Comparison of ENCODE assay signal across 22 cellular contexts in genomic region chr1:109341944-109342925, GRCh38. TPM values are rescaled to one million over a fixed set of nuclear protein-coding genes. Genes with fewer than 3 reads are reported as not detected.
DNase-seq lines count a peak whose midpoint lies in the region; ATAC-seq, FAIRE-seq and TF ChIP-seq lines count a peak whose summit lies in the region.
"Had no signal": no experiment of that assay in that cellular context is flagged by ENCODE, and none has a peak within 500 bp of the region (broad histone marks: within the 10 kb centered on the region; RNA-seq: fewer than 3 reads in every experiment).

No MANE protein-coding gene starts in this region.

- CTCF ChIA-PET in K562 (lab: Yijun Ruan, JAX; ENCODE audit: low intra/inter-chr PET ratio): no interaction called here

- H3K4me1 ChIP-seq in K562 (replicated peaks in 1 of 2; ENCODE audit: control insufficient read depth in 2 of 2, insufficient read depth in 2 of 2, low read length in 2 of 2) (no peaks in the 10 kb centered on the region), mucosa of descending colon (ENCODE audit: low read depth) (no peaks in the 10 kb centered on the region)

- no peaks in the 10 kb centered on the region for H3K9me3 ChIP-seq in K562 (replicated peaks; ENCODE audit: control insufficient read depth, insufficient read depth, low read depth, low read length)
- no peaks in the 10 kb centered on the region for H3K9me3 ChIP-seq in mucosa of descending colon

- ATAC-seq in K562: no peak
- peak; percentile 33 for ATAC-seq in mucosa of descending colon
- ATAC-seq: SK-N-SH treated with all-trans-retinoic acid at 6 μM for 48 hours had no signal

- intact Hi-C loops in K562 (cut with micrococcal nuclease): no loop called here
- intact Hi-C loops in mucosa of descending colon (cut with DNase I, micrococcal nuclease): loop anchor here in 1 of 2 donors (10.0 kb wide), 1 partner anchor 73 kb away; no protein-coding TSS in a partner anchor

- no peak overlapping the region for H2AFZ ChIP-seq in K562 (ENCODE audit: low read depth, low read length)
- H2AFZ ChIP-seq: PC-9 had no signal

- H4K20me1 ChIP-seq in K562 (replicated peaks; ENCODE audit: control insufficient read depth, insufficient read depth, low read length): no peaks in the 10 kb centered on the region

- no peaks in the 10 kb centered on the region for H3K9me1 ChIP-seq in K562 (ENCODE audit: control insufficient read depth, insufficient read depth, low read length)

- no peaks in the 10 kb centered on the region for H3K79me2 ChIP-seq in K562 (ENCODE audit: control insufficient read depth, insufficient read depth, low read length)

- no peak overlapping the region for H3K9ac ChIP-seq in K562 (ENCODE audit: insufficient read depth in 1 of 2, low read depth in 2 of 2, low read length in 2 of 2)
- H3K9ac ChIP-seq: KMS-11 had no signal

- WGBS in K562 (ENCODE audit: insufficient coverage, low coverage, missing lambda C conversion rate): 80% methylated on average over 9 of the region's 9 CpGs

- H3K36me3 ChIP-seq in K562 (ENCODE audit: control insufficient read depth, insufficient read depth, low read length): peaks cover 93% of the 10 kb centered on the region
- H3K36me3 ChIP-seq in mucosa of descending colon (ENCODE audit: low read depth): no peaks in the 10 kb centered on the region

- no peak overlapping the region for H3K27ac ChIP-seq in K562 (ENCODE audit: extremely low read depth, low read depth, low read length)
- H3K27ac ChIP-seq: C4-2B, KMS-11, PC-9, RWPE1 had no signal

- H3K4me3 ChIP-seq in K562 (no peak overlapping the region), fibroblast of pulmonary artery (replicated peaks; ENCODE audit: low read depth, low read length) (no peak overlapping the region), mucosa of descending colon (no peak overlapping the region)
- H3K4me3 ChIP-seq: PC-9 had no signal

- TF ChIP-seq CTCF in K562 (IDR thresholded peaks at IDR 0.05 in 2 of 3, conservative IDR thresholded peaks at IDR 0.05 in 1 of 3; ENCODE audit: insufficient read depth in 2 of 3, low read depth in 1 of 3, low read length in 3 of 3) (no peak), fibroblast of pulmonary artery (IDR thresholded peaks at IDR 0.05; ENCODE audit: low read length, missing control alignments) (no peak), mucosa of descending colon (IDR thresholded peaks at IDR 0.05) (no peak), D721Med (IDR thresholded peaks at IDR 0.05; ENCODE audit: insufficient read depth, missing control alignments) (no peak)

- FAIRE-seq in K562 (lab: Jason Lieb, UNC): no peak
- FAIRE-seq in D721Med (lab: Jason Lieb, UNC): no peak
- FAIRE-seq: G401.6, H54 had no signal

- TF ChIP-seq POLR2A in K562 (conservative IDR thresholded peaks at IDR 0.05): no peak

- TF ChIP-seq EP300 in K562 (IDR thresholded peaks at IDR 0.05; ENCODE audit: low read length): no peak

- DNase-seq in NCI-H1694 (lab: John Stamatoyannopoulos, UW) (peak; percentile 15), K562 (ENCODE audit: extremely low read depth in 1 of 4, low spot score in 3 of 4) (no peak), fibroblast of pulmonary artery (ENCODE audit: low read depth) (peak; percentile 56), mucosa of descending colon (peak in 1 of 3 donors; percentile 37), NCI-H2227 (lab: John Stamatoyannopoulos, UW; ENCODE audit: unreplicated experiment) (no peak), D721Med (ENCODE audit: insufficient read length, low spot score) (no peak), NCI-H748 treated with DMSO at 0.1 percent for 48 hours (lab: John Stamatoyannopoulos, UW) (no peak)
- DNase-seq in stimulated activated CD4-positive, alpha-beta T cell treated with anti-CD3 and anti-CD28 coated beads, Interleukin-4, amount 100 ng/mL, for 1 hour: no peak
- DNase-seq: AML-193, HFFc6, MV-4-11, NCI-H1417, NCI-H1930, NCI-H510A, PC-9, SIG-M5 had no signal

- no TSS peak for BruUV-seq in K562 (replicated peaks; lab: Mats Ljungman, UMichigan)

- in situ Hi-C loops in K562 (cut with MboI): no loop called here

- POLR2A ChIA-PET in K562 (lab: Yijun Ruan, JAX): interaction anchor here (0.6 to 2.1 kb wide), 3 partner anchors 8 to 59 kb away, joined by 3 to 8 read pairs (median 3); partner anchors contain the start of gene PSRC1

- no peaks in the 10 kb centered on the region for H3K27me3 ChIP-seq in K562 (ENCODE audit: control insufficient read depth in 2 of 2, insufficient read depth in 2 of 2, low read length in 2 of 2)

- no peak for TF ChIP-seq RAD21 in K562 (CRISPR knock-in tag; conservative IDR thresholded peaks at IDR 0.05 in 1 of 2, IDR thresholded peaks at IDR 0.05 in 1 of 2)

- no peak overlapping the region for H3K4me2 ChIP-seq in K562 (ENCODE audit: insufficient read depth, low read length)
- H3K4me2 ChIP-seq: KMS-11, PC-9 had no signal

TF ChIP-seq in K562, 482 proteins besides CTCF, POLR2A, EP300 and RAD21:
- peak; percentile 62 for TF ChIP-seq ZNF316 (IDR thresholded peaks at IDR 0.05)
- TF ChIP-seq ZFP30 (CRISPR knock-in tag; IDR thresholded peaks at IDR 0.05; ENCODE audit: borderline replicate concordance): no peak
- TF ChIP-seq MAFF (IDR thresholded peaks at IDR 0.05; ENCODE audit: low read length): 0 out of 2 replicates have a peak, but pooled peaks have one; percentile 13

RNA-seq across cellular contexts. Expression of gene MYBPHL, which starts 35.4 kb away (rescaled TPM):
- total RNA-seq in K562 (2011; cell fraction: chromatin; rRNA removed; ENCODE audit: low replicate concordance): 1.2 and 1.7 TPM in 2 replicates
- total RNA-seq in K562 (2011; cell fraction: nucleolus; rRNA removed): 1.2 TPM in 2 replicates
- 1.5 TPM in 1 of 2 replicates, not detected in the other for total RNA-seq in K562 (2011; cell fraction: nucleoplasm; rRNA removed)
- total RNA-seq in K562 (2014; rRNA removed) (0.49 and 0.50 TPM in 2 replicates), K562 (2014; rRNA removed; fragmentation: Illumina TruSeq; extraction: Trizol) (0.33 and 0.57 TPM in 2 replicates), K562 (2015; rRNA removed; fragmentation: Illumina TruSeq; extraction: Trizol) (0.15 and 0.22 TPM in 2 replicates), K562 (2021) (0.34 and 0.66 TPM in 2 replicates), mucosa of descending colon (not detected)
- polyA plus RNA-seq in K562 (2011; rRNA removed) (0.60 and 1.9 TPM in 2 replicates), K562 (2014; fragmentation: Illumina TruSeq; extraction: Trizol) (0.22 and 0.36 TPM in 2 replicates), K562 (2014; fragmentation: Nextera tagmentation; extraction: Ambion mirVana) (under 1 TPM; 0.20 TPM), K562 (2014; rRNA removed) (0.08 and 0.45 TPM in 2 replicates)
- 0.52 and 2.6 TPM in 2 replicates for polyA plus RNA-seq in K562 (2011; cell fraction: cytosol; rRNA removed)
- 0.73 and 4.1 TPM in 2 replicates for polyA plus RNA-seq in K562 (2011; cell fraction: nucleus; rRNA removed)
- 0.08 and 0.36 TPM in 2 replicates for polyA plus RNA-seq in K562 (2012)
- 0.42 and 0.74 TPM in 2 replicates for polyA minus RNA-seq in K562 (2011; rRNA and poly(A)+ RNA removed)
- 0.57 TPM in 1 of 2 replicates, not detected in the other for polyA minus RNA-seq in K562 (2011; cell fraction: cytosol; rRNA and poly(A)+ RNA removed)
- polyA minus RNA-seq in K562 (2011; cell fraction: nucleus; rRNA and poly(A)+ RNA removed): 0.56 and 0.67 TPM in 2 replicates
- total RNA-seq: HFFc6, PC-9 had no signal

RNA-seq across cellular contexts. Expression of gene SORT1, which starts 55.5 kb away (rescaled TPM):
- 326 and 417 TPM in 2 replicates for total RNA-seq in K562 (2011; cell fraction: chromatin; rRNA removed; ENCODE audit: low replicate concordance)
- 241 and 283 TPM in 2 replicates for total RNA-seq in K562 (2011; cell fraction: nucleolus; rRNA removed)
- total RNA-seq in K562 (2011; cell fraction: nucleoplasm; rRNA removed): 391 and 568 TPM in 2 replicates
- 35.5 and 41.4 TPM in 2 replicates for total RNA-seq in K562 (2014; rRNA removed)
- 91.0 and 110 TPM in 2 replicates for total RNA-seq in K562 (2014; rRNA removed; fragmentation: Illumina TruSeq; extraction: Trizol)
- total RNA-seq in K562 (2015; rRNA removed; fragmentation: Illumina TruSeq; extraction: Trizol): 88.2 and 96.9 TPM in 2 replicates
- 110 and 112 TPM in 2 replicates for total RNA-seq in K562 (2021)
- polyA plus RNA-seq in K562 (2011; rRNA removed): 78.2 and 92.1 TPM in 2 replicates
- 40.5 and 54.0 TPM in 2 replicates for polyA plus RNA-seq in K562 (2011; cell fraction: cytosol; rRNA removed)
- 57.9 and 62.0 TPM in 2 replicates for polyA plus RNA-seq in K562 (2011; cell fraction: nucleus; rRNA removed)
- 50.8 and 57.3 TPM in 2 replicates for polyA plus RNA-seq in K562 (2012)
- polyA plus RNA-seq in K562 (2014; fragmentation: Illumina TruSeq; extraction: Trizol): 65.0 and 68.2 TPM in 2 replicates
- polyA plus RNA-seq in K562 (2014; fragmentation: Nextera tagmentation; extraction: Ambion mirVana): 10 to 100 TPM; 27.4 to 33.3 TPM
- polyA plus RNA-seq in K562 (2014; rRNA removed): 41.4 and 43.4 TPM in 2 replicates
- polyA minus RNA-seq in K562 (2011; rRNA and poly(A)+ RNA removed): 227 and 260 TPM in 2 replicates
- polyA minus RNA-seq in K562 (2011; cell fraction: cytosol; rRNA and poly(A)+ RNA removed): 87.5 and 90.6 TPM in 2 replicates
- 98.4 and 138 TPM in 2 replicates for polyA minus RNA-seq in K562 (2011; cell fraction: nucleus; rRNA and poly(A)+ RNA removed)
- 100 to 1,000 TPM in 2 of 3 donors, 10 to 100 TPM in 1; 89.8 to 109 (median 107) TPM for total RNA-seq in mucosa of descending colon

RNA-seq across cellular contexts. Expression of gene PSRC1, which starts 59.3 kb away (rescaled TPM):
- 69.7 and 109 TPM in 2 replicates for total RNA-seq in K562 (2011; cell fraction: chromatin; rRNA removed; ENCODE audit: low replicate concordance)
- 85.4 and 86.3 TPM in 2 replicates for total RNA-seq in K562 (2011; cell fraction: nucleolus; rRNA removed)
- total RNA-seq in K562 (2011; cell fraction: nucleoplasm; rRNA removed): 66.2 and 83.3 TPM in 2 replicates
- total RNA-seq in K562 (2014; rRNA removed) (52.2 and 64.0 TPM in 2 replicates), K562 (2014; rRNA removed; fragmentation: Illumina TruSeq; extraction: Trizol) (27.9 and 28.7 TPM in 2 replicates), K562 (2015; rRNA removed; fragmentation: Illumina TruSeq; extraction: Trizol) (34.7 and 37.0 TPM in 2 replicates), K562 (2021) (51.8 and 55.4 TPM in 2 replicates), mucosa of descending colon (1 to 10 TPM; 3.4 to 9.0 (median 4.2) TPM)
- polyA plus RNA-seq in K562 (2011; rRNA removed) (39.3 and 59.5 TPM in 2 replicates), K562 (2014; fragmentation: Illumina TruSeq; extraction: Trizol) (41.8 and 49.7 TPM in 2 replicates), K562 (2014; fragmentation: Nextera tagmentation; extraction: Ambion mirVana) (1 to 10 TPM; 6.5 to 7.9 TPM), K562 (2014; rRNA removed) (56.1 and 65.2 TPM in 2 replicates)
- 40.2 and 44.2 TPM in 2 replicates for polyA plus RNA-seq in K562 (2011; cell fraction: cytosol; rRNA removed)
- polyA plus RNA-seq in K562 (2011; cell fraction: nucleus; rRNA removed): 225 and 272 TPM in 2 replicates
- 43.7 and 45.1 TPM in 2 replicates for polyA plus RNA-seq in K562 (2012)
- polyA minus RNA-seq in K562 (2011; rRNA and poly(A)+ RNA removed): 16.7 and 17.2 TPM in 2 replicates
- polyA minus RNA-seq in K562 (2011; cell fraction: cytosol; rRNA and poly(A)+ RNA removed): 15.9 and 17.8 TPM in 2 replicates
- 23.6 and 43.5 TPM in 2 replicates for polyA minus RNA-seq in K562 (2011; cell fraction: nucleus; rRNA and poly(A)+ RNA removed)

Comparison
In these comparisons a context has a peak if more than half of its experiments do, and no peak if none do; other contexts are left out.
1. DNase-seq: peak in NCI-H1694 (single experiment) and fibroblast of pulmonary artery (single experiment); none in K562 (0 of 4), stimulated activated CD4-positive, alpha-beta T cell treated with anti-CD3 and anti-CD28 coated beads, Interleukin-4, amount 100 ng/mL, for 1 hour (single experiment), NCI-H2227 (single experiment), D721Med (single experiment) and NCI-H748 treated with DMSO at 0.1 percent for 48 hours (single experiment).